ENCODE assay signal across 1 cellular context in the genomic region with DNA sequence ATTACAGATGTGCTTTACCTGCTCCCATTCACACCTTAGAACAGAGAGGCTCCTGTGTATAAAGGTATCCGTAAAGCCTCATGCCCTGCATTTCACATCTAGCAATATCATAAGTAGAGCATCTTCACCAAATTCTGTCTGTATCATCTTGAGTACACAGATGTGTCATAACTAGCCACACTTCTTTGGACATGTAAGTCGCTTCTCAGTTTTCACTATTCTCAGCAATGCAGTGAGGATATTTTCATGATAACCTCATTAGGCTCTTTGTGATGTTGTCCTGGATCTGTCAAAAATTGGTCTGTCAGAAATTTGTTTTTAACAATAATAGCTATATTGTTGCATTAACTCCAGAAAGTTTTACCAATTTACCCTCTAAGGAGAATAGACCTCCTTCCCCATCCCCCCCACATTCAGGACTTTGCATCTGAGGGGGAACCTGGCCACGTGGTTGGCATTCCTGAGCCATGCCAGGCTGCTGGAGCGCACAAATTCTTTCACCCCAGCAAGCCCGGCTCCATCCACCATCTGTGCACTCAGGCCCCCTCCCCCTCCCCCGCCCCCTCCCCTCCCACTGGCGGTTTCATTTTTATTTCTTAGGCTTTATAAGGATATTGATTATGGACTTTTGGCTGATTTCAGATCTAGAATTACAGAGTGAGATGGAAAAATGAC.
TF ChIP-seq lines count a peak whose summit lies in the region.

No MANE protein-coding gene starts in this region.

TF ChIP-seq in IMR-90, 13 proteins besides CTCF, POLR2A, EP300 and RAD21 (continued from another document):
- TF ChIP-seq, protein P1, sequence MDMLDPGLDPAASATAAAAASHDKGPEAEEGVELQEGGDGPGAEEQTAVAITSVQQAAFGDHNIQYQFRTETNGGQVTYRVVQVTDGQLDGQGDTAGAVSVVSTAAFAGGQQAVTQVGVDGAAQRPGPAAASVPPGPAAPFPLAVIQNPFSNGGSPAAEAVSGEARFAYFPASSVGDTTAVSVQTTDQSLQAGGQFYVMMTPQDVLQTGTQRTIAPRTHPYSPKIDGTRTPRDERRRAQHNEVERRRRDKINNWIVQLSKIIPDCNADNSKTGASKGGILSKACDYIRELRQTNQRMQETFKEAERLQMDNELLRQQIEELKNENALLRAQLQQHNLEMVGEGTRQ (IDR thresholded peaks at IDR 0.05; ENCODE audit: low read depth, low read length), result no peak
- no peak for TF ChIP-seq MAFK (IDR thresholded peaks at IDR 0.05; ENCODE audit: low read depth, low read length)
- TF ChIP-seq MXI1 (IDR thresholded peaks at IDR 0.05; ENCODE audit: borderline replicate concordance, low read depth, low read length), result no peak
- TF ChIP-seq SMC3 (IDR thresholded peaks at IDR 0.05; ENCODE audit: low read depth, low read length), result no peak
- no peak for TF ChIP-seq RCOR1 (IDR thresholded peaks at IDR 0.05; ENCODE audit: insufficient replicate concordance, low read length)
